Comparison of ENCODE assay signal across 14 cellular contexts in the genomic region with DNA sequence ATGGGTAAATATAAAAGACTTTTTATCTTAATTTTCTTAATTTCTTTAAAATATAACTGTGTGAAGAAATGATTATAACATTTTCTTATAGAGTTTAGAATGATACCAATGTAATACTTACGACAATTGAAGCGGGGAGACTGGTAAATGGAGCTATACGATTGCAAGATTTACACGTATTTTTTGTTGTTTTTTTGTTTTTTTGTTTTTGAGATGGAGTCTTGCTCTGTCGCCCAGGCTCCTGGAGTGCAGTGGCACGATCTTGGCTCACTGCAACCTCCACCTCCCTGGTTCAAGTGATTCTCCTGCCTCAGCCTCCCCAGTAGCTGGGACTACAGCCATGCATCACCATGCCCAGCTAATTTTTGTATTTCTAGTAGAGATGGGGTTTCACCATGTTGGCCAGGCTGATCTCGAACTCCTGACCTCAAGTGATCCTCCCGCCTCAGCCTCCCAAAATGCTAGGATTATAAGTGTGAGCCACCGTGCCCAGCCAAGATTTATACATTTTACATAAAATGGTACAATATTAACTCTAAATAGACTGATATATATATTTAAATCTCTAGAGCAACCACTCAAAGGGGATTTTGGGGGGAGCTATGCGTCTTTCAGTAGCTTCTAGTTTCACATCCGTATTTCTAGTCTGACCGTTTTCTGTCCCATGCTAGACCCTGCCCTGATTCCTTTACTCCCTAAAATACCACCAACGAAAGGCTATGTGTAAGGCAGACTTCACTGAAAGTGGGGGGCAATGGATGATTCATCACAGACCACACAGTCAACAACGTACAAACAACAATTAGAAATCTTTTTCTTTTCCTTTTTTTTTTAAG. TPM values are rescaled to one million over a fixed set of nuclear protein-coding genes. Genes with fewer than 3 reads are reported as not detected.
A peak's percentile ranks its signal among the peaks of the same experiment; 100 is the strongest.
DNase-seq lines count a peak whose midpoint lies in the region; ATAC-seq, FAIRE-seq and TF ChIP-seq lines count a peak whose summit lies in the region.
"Had no signal": no experiment of that assay in that cellular context is flagged by ENCODE, and none has a peak within 500 bp of the region (broad histone marks: within the 10 kb centered on the region; RNA-seq: fewer than 3 reads in every experiment).

No MANE protein-coding gene starts in this region.

- in situ Hi-C loops in ACHN (cut with HindIII; ENCODE audit: low pct_ligation_motif_present, low pct_unique_long_range_greater_than_20kb, low sequenced_read_pairs), result no loop called here

- peak; percentile 75 for ATAC-seq in GM21367 (IDR thresholded peaks at IDR 0.05; ENCODE audit: unreplicated experiment)
- ATAC-seq in HG03064 (IDR thresholded peaks at IDR 0.05; ENCODE audit: low read depth, unreplicated experiment), result peak; percentile 61
- no peak for ATAC-seq in activated CD8-positive, alpha-beta T cell treated with anti-CD3 and anti-CD28 coated beads, Interleukin-2, amount 10 ng/mL, durations not matched to agents 7 days and 5 days
- ATAC-seq: activated T-helper 17 cell treated with anti-CD3 and anti-CD28 coated beads, Interleukin-2, amount 50 U/mL, for 72 hours; GM23338; WTC11 had no signal

- CTCF ChIA-PET in activated CD8-positive, alpha-beta T cell treated with anti-CD3 and anti-CD28 coated beads, Interleukin-2, amount 10 ng/mL, durations not matched to agents 7 days and 5 days (lab: Charles Lee), result no interaction called here

- H3K27ac Mint-ChIP-seq in activated CD8-positive, alpha-beta T cell treated with anti-CD3 and anti-CD28 coated beads, Interleukin-2, amount 10 ng/mL, durations not matched to agents 7 days and 5 days, result no peak overlapping the region
- H3K27ac Mint-ChIP-seq: activated T-helper 17 cell treated with anti-CD3 and anti-CD28 coated beads, Interleukin-2, amount 50 U/mL, for 72 hours; GM23338; WTC11 had no signal

- peaks cover 1% of the 10 kb centered on the region for H3K36me3 Mint-ChIP-seq in activated CD8-positive, alpha-beta T cell treated with anti-CD3 and anti-CD28 coated beads, Interleukin-2, amount 10 ng/mL, durations not matched to agents 7 days and 5 days (ENCODE audit: low read depth)
- H3K36me3 Mint-ChIP-seq: WTC11 had no signal

- H3K36me3 ChIP-seq in breast epithelium, result no peaks in the 10 kb centered on the region

- peaks cover 19% of the 10 kb centered on the region for H3K4me1 Mint-ChIP-seq in activated CD8-positive, alpha-beta T cell treated with anti-CD3 and anti-CD28 coated beads, Interleukin-2, amount 10 ng/mL, durations not matched to agents 7 days and 5 days (ENCODE audit: low read depth)

- no peak for TF ChIP-seq CTCF in breast epithelium (IDR thresholded peaks at IDR 0.05)

- H3K4me1 ChIP-seq in breast epithelium, result no peaks in the 10 kb centered on the region

- POLR2A ChIA-PET in activated CD8-positive, alpha-beta T cell treated with anti-CD3 and anti-CD28 coated beads, Interleukin-2, amount 10 ng/mL, durations not matched to agents 7 days and 5 days (lab: Charles Lee), result no interaction called here

- H3K27ac ChIP-seq in breast epithelium, result no peak overlapping the region

- no peak for TF ChIP-seq POLR2A in GM12892 (IDR thresholded peaks at IDR 0.05; ENCODE audit: low read depth, low read length)
- TF ChIP-seq POLR2A in breast epithelium (IDR thresholded peaks at IDR 0.05), result no peak

- H3K4me3 ChIP-seq in breast epithelium, result no peak overlapping the region
- H3K4me3 ChIP-seq: GM23338 had no signal

- intact Hi-C loops in breast epithelium (cut with DNase I; ENCODE audit: low total_unique reads), result no loop called here

- H3K27me3 ChIP-seq in breast epithelium, result no peaks in the 10 kb centered on the region

- no peaks in the 10 kb centered on the region for H3K9me3 ChIP-seq in breast epithelium

- peaks cover 7% of the 10 kb centered on the region for H3K27me3 Mint-ChIP-seq in activated CD8-positive, alpha-beta T cell treated with anti-CD3 and anti-CD28 coated beads, Interleukin-2, amount 10 ng/mL, durations not matched to agents 7 days and 5 days (ENCODE audit: low read depth)
- H3K27me3 Mint-ChIP-seq: activated T-helper 17 cell treated with anti-CD3 and anti-CD28 coated beads, Interleukin-2, amount 50 U/mL, for 72 hours had no signal

- no peak for DNase-seq in GM12892 (ENCODE audit: insufficient read length)
- peak; percentile 69 for DNase-seq in NOMO-1 treated with dmso at 0.1 percent for 144 hours (lab: John Stamatoyannopoulos, UW; ENCODE audit: unreplicated experiment)
- no peak for DNase-seq in activated CD8-positive, alpha-beta T cell treated with anti-CD3 and anti-CD28 coated beads, Interleukin-2, amount 10 ng/mL, durations not matched to agents 7 days and 5 days
- no peak for DNase-seq in breast epithelium (ENCODE audit: low spot score in 2 of 2)
- no peak for DNase-seq in hepatic stellate cell (ENCODE audit: low spot score)
- no peak for DNase-seq in ACHN
- DNase-seq: cerebellar nuclear complex, islet precursor cell, SHP77 had no signal

- H3K9me3 Mint-ChIP-seq in activated CD8-positive, alpha-beta T cell treated with anti-CD3 and anti-CD28 coated beads, Interleukin-2, amount 10 ng/mL, durations not matched to agents 7 days and 5 days (ENCODE audit: insufficient read depth), result no peaks in the 10 kb centered on the region
- H3K9me3 Mint-ChIP-seq: activated T-helper 17 cell treated with anti-CD3 and anti-CD28 coated beads, Interleukin-2, amount 50 U/mL, for 72 hours; GM23338 had no signal

- H3K4me3 Mint-ChIP-seq in activated CD8-positive, alpha-beta T cell treated with anti-CD3 and anti-CD28 coated beads, Interleukin-2, amount 10 ng/mL, durations not matched to agents 7 days and 5 days, result no peak overlapping the region
- H3K4me3 Mint-ChIP-seq: activated T-helper 17 cell treated with anti-CD3 and anti-CD28 coated beads, Interleukin-2, amount 50 U/mL, for 72 hours; GM23338; WTC11 had no signal

- FAIRE-seq in GM12892 (lab: Jason Lieb, UNC), result peak; percentile 70

RNA-seq across cellular contexts. Expression of a gene that starts 28.2 kb away (rescaled TPM):
- 9.2 TPM for polyA plus RNA-seq in GM12892 (2012; ENCODE audit: missing spikeins)
- 10 to 100 TPM; 47.2 to 50.5 TPM for total RNA-seq in activated CD8-positive, alpha-beta T cell treated with anti-CD3 and anti-CD28 coated beads, Interleukin-2, amount 10 ng/mL, durations not matched to agents 7 days and 5 days
- total RNA-seq in breast epithelium, result 10 to 100 TPM; 19.5 to 61.9 (median 46.0) TPM
